ENCODE assay signal across 15 cellular contexts in genomic region chr10:113064039-113064438, GRCh38.
"Had no signal": no experiment of that assay in that cellular context is flagged by ENCODE, and none has a peak within 500 bp of the region (broad histone marks: within the 10 kb centered on the region; RNA-seq: fewer than 3 reads in every experiment).

No MANE protein-coding gene starts in this region.

- H3K9me3 Mint-ChIP-seq: activated T-helper 2 cell treated with anti-CD3 and anti-CD28 coated beads, Interferon-gamma antibody, Interleukin-2, Interleukin-4, amounts not matched to agents 10 μg/mL and 5 μg/mL and 100 μg/mL, durations not matched to agents 14 hours and 24 hours and 36 hours; brain; memory B cell; neural crest cell; stimulated activated effector memory CD8-positive, alpha-beta T cell treated with anti-CD3 and anti-CD28 coated beads, Interleukin-12 subunit alpha, Interleukin-12 subunit beta, amount 100 ng/mL, for 72 hours had no signal

- H3K27me3 Mint-ChIP-seq: brain had no signal

- ATAC-seq: left lobe of liver; stimulated activated effector memory CD8-positive, alpha-beta T cell treated with anti-CD3 and anti-CD28 coated beads, Interleukin-12 subunit alpha, Interleukin-12 subunit beta, amount 100 ng/mL, for 72 hours had no signal

- H3K9me3 ChIP-seq: adrenal gland, esophagus muscularis mucosa had no signal

- H3K27me3 ChIP-seq: adrenal gland, esophagus muscularis mucosa had no signal

- H3K27ac Mint-ChIP-seq: activated T-helper 2 cell treated with anti-CD3 and anti-CD28 coated beads, Interferon-gamma antibody, Interleukin-2, Interleukin-4, amounts not matched to agents 10 μg/mL and 5 μg/mL and 100 μg/mL, durations not matched to agents 14 hours and 24 hours and 36 hours; memory B cell; stimulated activated effector memory CD8-positive, alpha-beta T cell treated with anti-CD3 and anti-CD28 coated beads, Interleukin-12 subunit alpha, Interleukin-12 subunit beta, amount 100 ng/mL, for 72 hours had no signal

- H3K36me3 Mint-ChIP-seq: brain; memory B cell; stimulated activated effector memory CD8-positive, alpha-beta T cell treated with anti-CD3 and anti-CD28 coated beads, Interleukin-12 subunit alpha, Interleukin-12 subunit beta, amount 100 ng/mL, for 72 hours had no signal

- H3K4me3 ChIP-seq: adrenal gland, esophagus muscularis mucosa had no signal

- H3K36me3 ChIP-seq: adrenal gland, esophagus muscularis mucosa had no signal

- DNase-seq: activated CD4-positive, alpha-beta T cell treated with anti-CD3 and anti-CD28 coated beads, Interleukin-2, amount 50 U/mL, for 1 hour; activated naive CD4-positive, alpha-beta T cell treated with anti-CD3 and anti-CD28 coated beads, Interleukin-2, amount 50 U/mL, for 16 hours; activated T-cell treated with anti-CD3 and anti-CD28 coated beads for 4 hours; foreskin fibroblast; head of caudate nucleus; small intestine; T-helper 2 cell had no signal

- H3K4me3 Mint-ChIP-seq: brain; memory B cell; neural crest cell; stimulated activated effector memory CD8-positive, alpha-beta T cell treated with anti-CD3 and anti-CD28 coated beads, Interleukin-12 subunit alpha, Interleukin-12 subunit beta, amount 100 ng/mL, for 72 hours had no signal

- H3K4me1 Mint-ChIP-seq: memory B cell; neural crest cell; stimulated activated effector memory CD8-positive, alpha-beta T cell treated with anti-CD3 and anti-CD28 coated beads, Interleukin-12 subunit alpha, Interleukin-12 subunit beta, amount 100 ng/mL, for 72 hours had no signal

- H3K27ac ChIP-seq: adrenal gland, esophagus muscularis mucosa had no signal
